In the genomic region with DNA sequence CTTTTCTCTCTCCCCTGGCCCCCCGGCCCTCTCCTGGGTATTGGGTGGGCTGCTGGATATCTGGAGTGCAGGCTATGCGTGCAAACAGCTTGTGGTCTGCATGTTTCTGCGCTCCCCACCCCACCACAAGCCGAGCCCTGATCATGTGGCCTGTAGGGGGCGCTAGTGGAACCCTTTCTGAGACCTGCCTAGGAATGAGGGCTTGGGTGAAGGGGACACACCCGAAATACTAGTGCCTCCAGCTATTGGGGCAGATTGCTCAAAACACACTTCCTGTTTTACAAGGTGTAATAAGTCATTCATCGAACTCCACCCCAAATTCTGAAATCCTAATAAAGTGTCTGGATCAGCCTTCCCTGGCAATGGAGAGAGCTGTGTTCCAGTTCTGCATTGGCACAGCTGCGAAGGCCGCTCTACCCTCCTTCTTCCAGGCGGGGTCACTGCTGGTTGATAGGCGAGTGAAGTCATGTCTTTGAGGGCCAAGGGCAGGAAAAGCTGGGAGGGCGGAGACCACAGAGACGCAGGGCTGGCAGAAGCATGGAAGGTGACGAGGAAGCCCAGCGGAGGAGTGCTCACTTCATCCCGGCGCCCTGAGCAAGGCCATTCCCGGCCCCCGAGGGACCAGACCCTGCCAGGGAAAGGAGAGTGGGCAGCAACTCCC, we compare ENCODE assay signal across 10 cellular contexts. TPM values are rescaled to one million over a fixed set of nuclear protein-coding genes. Genes with fewer than 3 reads are reported as not detected.
DNase-seq lines count a peak whose midpoint lies in the region; ATAC-seq and TF ChIP-seq lines count a peak whose summit lies in the region.
"Had no signal": no experiment of that assay in that cellular context is flagged by ENCODE, and none has a peak within 500 bp of the region (broad histone marks: within the 10 kb centered on the region; RNA-seq: fewer than 3 reads in every experiment).

No MANE protein-coding gene starts in this region.

- H3K36me3 ChIP-seq in smooth muscle cell (ENCODE audit: low read depth): no peaks in the 10 kb centered on the region
- H3K36me3 ChIP-seq: BLaER1, tibial artery had no signal

- peak; percentile 26 for DNase-seq in NCI-H1694 (lab: John Stamatoyannopoulos, UW)
- no peak for DNase-seq in NCI-H1694 treated with DMSO at 0.1 percent for 48 hours (lab: John Stamatoyannopoulos, UW)
- no peak for DNase-seq in smooth muscle cell (lab: John Stamatoyannopoulos, UW; ENCODE audit: unreplicated experiment)
- DNase-seq in EL: no peak
- no peak for DNase-seq in NCI-H774 (lab: John Stamatoyannopoulos, UW)

- ATAC-seq in SK-N-SH treated with all-trans-retinoic acid at 6 μM for 48 hours (peak; percentile 55; the same call in 2 of the 3 replicates), esophagus mucosa (peak; percentile 84), GM18867 (IDR thresholded peaks at IDR 0.05; ENCODE audit: unreplicated experiment) (no peak)

- H3K27ac ChIP-seq in smooth muscle cell (ENCODE audit: low read depth): no peak overlapping the region
- H3K27ac ChIP-seq: BLaER1, tibial artery had no signal

- H3K27me3 ChIP-seq in smooth muscle cell (ENCODE audit: low read depth): no peaks in the 10 kb centered on the region
- H3K27me3 ChIP-seq: BLaER1 had no signal

- no peak overlapping the region for H3K4me2 ChIP-seq in smooth muscle cell
- H3K4me2 ChIP-seq: BLaER1 had no signal

- H3K9ac ChIP-seq in smooth muscle cell (ENCODE audit: low read depth): no peak overlapping the region
- H3K9ac ChIP-seq: BLaER1 had no signal

- H3K79me2 ChIP-seq in smooth muscle cell (ENCODE audit: low read depth): no peaks in the 10 kb centered on the region

- no peaks in the 10 kb centered on the region for H3K9me3 ChIP-seq in smooth muscle cell (replicated peaks; ENCODE audit: low read depth)
- H3K9me3 ChIP-seq: BLaER1, tibial artery had no signal

- no peaks in the 10 kb centered on the region for H3F3A ChIP-seq in smooth muscle cell (ENCODE audit: low read depth)

- no peaks in the 10 kb centered on the region for H3K4me1 ChIP-seq in smooth muscle cell (ENCODE audit: low read depth)
- H3K4me1 ChIP-seq: tibial artery had no signal

- 73% methylated on average over 19 of the region's 19 CpGs for WGBS in smooth muscle cell (ENCODE audit: low lambda C conversion rate)

- H4K20me1 ChIP-seq in smooth muscle cell (ENCODE audit: low read depth): no peaks in the 10 kb centered on the region
- H4K20me1 ChIP-seq: BLaER1 had no signal

- H3K4me3 ChIP-seq in smooth muscle cell: no peak overlapping the region
- H3K4me3 ChIP-seq: BLaER1, tibial artery had no signal

- no peak overlapping the region for H2AFZ ChIP-seq in smooth muscle cell (ENCODE audit: low read depth)

- peak; percentile 69 for TF ChIP-seq CTCF in smooth muscle cell (IDR thresholded peaks at IDR 0.05; ENCODE audit: borderline replicate concordance, insufficient read depth, poor library complexity, severe bottlenecking)

TF ChIP-seq in SK-N-SH treated with all-trans-retinoic acid at 6 μM for 48 hours, 23 proteins besides CTCF, POLR2A, EP300 and RAD21:
- TF ChIP-seq ZNF565 (CRISPR knock-in tag; conservative IDR thresholded peaks at IDR 0.05; ENCODE audit: low read depth): no peak
- no peak for TF ChIP-seq TCF4 (CRISPR knock-in tag; IDR thresholded peaks at IDR 0.05; ENCODE audit: borderline replicate concordance)
- no peak for TF ChIP-seq GLIS3 (CRISPR knock-in tag; IDR thresholded peaks at IDR 0.05)
- TF ChIP-seq, protein P1, sequence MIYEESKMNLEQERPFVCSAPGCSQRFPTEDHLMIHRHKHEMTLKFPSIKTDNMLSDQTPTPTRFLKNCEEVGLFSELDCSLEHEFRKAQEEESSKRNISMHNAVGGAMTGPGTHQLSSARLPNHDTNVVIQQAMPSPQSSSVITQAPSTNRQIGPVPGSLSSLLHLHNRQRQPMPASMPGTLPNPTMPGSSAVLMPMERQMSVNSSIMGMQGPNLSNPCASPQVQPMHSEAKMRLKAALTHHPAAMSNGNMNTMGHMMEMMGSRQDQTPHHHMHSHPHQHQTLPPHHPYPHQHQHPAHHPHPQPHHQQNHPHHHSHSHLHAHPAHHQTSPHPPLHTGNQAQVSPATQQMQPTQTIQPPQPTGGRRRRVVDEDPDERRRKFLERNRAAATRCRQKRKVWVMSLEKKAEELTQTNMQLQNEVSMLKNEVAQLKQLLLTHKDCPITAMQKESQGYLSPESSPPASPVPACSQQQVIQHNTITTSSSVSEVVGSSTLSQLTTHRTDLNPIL (CRISPR knock-in tag; IDR thresholded peaks at IDR 0.05; ENCODE audit: low read depth): no peak
- no peak for TF ChIP-seq BACH2 (CRISPR knock-in tag; IDR thresholded peaks at IDR 0.05; ENCODE audit: borderline replicate concordance)
- TF ChIP-seq TOX (CRISPR knock-in tag; IDR thresholded peaks at IDR 0.05; ENCODE audit: borderline replicate concordance): no peak
- no peak for TF ChIP-seq SNAI2 (CRISPR knock-in tag; IDR thresholded peaks at IDR 0.05)
- no peak for TF ChIP-seq RARB (CRISPR knock-in tag; IDR thresholded peaks at IDR 0.05)
- no peak for TF ChIP-seq PPARA (CRISPR knock-in tag; IDR thresholded peaks at IDR 0.05; ENCODE audit: borderline replicate concordance)
- TF ChIP-seq, protein P2, sequence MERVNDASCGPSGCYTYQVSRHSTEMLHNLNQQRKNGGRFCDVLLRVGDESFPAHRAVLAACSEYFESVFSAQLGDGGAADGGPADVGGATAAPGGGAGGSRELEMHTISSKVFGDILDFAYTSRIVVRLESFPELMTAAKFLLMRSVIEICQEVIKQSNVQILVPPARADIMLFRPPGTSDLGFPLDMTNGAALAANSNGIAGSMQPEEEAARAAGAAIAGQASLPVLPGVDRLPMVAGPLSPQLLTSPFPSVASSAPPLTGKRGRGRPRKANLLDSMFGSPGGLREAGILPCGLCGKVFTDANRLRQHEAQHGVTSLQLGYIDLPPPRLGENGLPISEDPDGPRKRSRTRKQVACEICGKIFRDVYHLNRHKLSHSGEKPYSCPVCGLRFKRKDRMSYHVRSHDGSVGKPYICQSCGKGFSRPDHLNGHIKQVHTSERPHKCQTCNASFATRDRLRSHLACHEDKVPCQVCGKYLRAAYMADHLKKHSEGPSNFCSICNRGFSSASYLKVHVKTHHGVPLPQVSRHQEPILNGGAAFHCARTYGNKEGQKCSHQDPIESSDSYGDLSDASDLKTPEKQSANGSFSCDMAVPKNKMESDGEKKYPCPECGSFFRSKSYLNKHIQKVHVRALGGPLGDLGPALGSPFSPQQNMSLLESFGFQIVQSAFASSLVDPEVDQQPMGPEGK (CRISPR knock-in tag; IDR thresholded peaks at IDR 0.05; ENCODE audit: borderline replicate concordance): no peak
- TF ChIP-seq ARNTL (CRISPR knock-in tag; IDR thresholded peaks at IDR 0.05; ENCODE audit: borderline replicate concordance, low read depth): no peak

RNA-seq across cellular contexts. Expression of a gene that starts 19.8 kb away (rescaled TPM):
- total RNA-seq in esophagus mucosa (1.3 TPM), smooth muscle cell (0.09 and 2.5 TPM in 2 replicates)
- 0.83 and 1.5 TPM in 2 replicates for polyA plus RNA-seq in smooth muscle cell

RNA-seq across cellular contexts. Expression of a gene that starts 28.5 kb away (rescaled TPM):
- 38.5 TPM for total RNA-seq in esophagus mucosa
- 48.4 and 56.0 TPM in 2 replicates for total RNA-seq in smooth muscle cell
- 99.4 and 129 TPM in 2 replicates for polyA plus RNA-seq in smooth muscle cell

RNA-seq across cellular contexts. Expression of a gene that starts 37.6 kb away (rescaled TPM):
- total RNA-seq in esophagus mucosa: 23.3 TPM
- 13.7 and 17.3 TPM in 2 replicates for total RNA-seq in smooth muscle cell
- 23.2 and 27.1 TPM in 2 replicates for polyA plus RNA-seq in smooth muscle cell
